Comparison of ENCODE assay signal across 8 cellular contexts in genomic region chr22:42688241-42688913, GRCh38. TPM values are rescaled to one million over a fixed set of nuclear protein-coding genes. Genes with fewer than 3 reads are reported as not detected.
DNase-seq lines count a peak whose midpoint lies in the region; FAIRE-seq and TF ChIP-seq lines count a peak whose summit lies in the region.

No MANE protein-coding gene starts in this region.

- no peak overlapping the region for H3K27ac Mint-ChIP-seq in endothelial cell (ENCODE audit: unreplicated experiment)

- intact Hi-C loops in vagina (cut with DNase I) = no loop called here

- TF ChIP-seq CTCF in endothelial cell (IDR thresholded peaks at IDR 0.05; ENCODE audit: unreplicated experiment) (no peak), vagina (IDR thresholded peaks at IDR 0.05) (no peak)

- H3K27me3 Mint-ChIP-seq in endothelial cell (ENCODE audit: unreplicated experiment) = peaks cover 8% of the 10 kb centered on the region

- peaks cover 93% of the 10 kb centered on the region for H3K4me1 ChIP-seq in vagina

- no peaks in the 10 kb centered on the region for H3K27me3 ChIP-seq in vagina

- peak; percentile 36 for DNase-seq in H54 (ENCODE audit: insufficient read length, low spot score)
- DNase-seq in NCI-H748 treated with DMSO at 0.1 percent for 48 hours (lab: John Stamatoyannopoulos, UW) = peak; percentile 16
- peak; percentile 49 for DNase-seq in endothelial cell (ENCODE audit: low spot score)
- peak; percentile 95 for DNase-seq in mesenteric fat pad (ENCODE audit: low spot score)
- DNase-seq in vagina (ENCODE audit: extremely low spot score in 2 of 2) = peak in 1 of 2 donors; percentile 99
- no peak for DNase-seq in NK-92 (lab: John Stamatoyannopoulos, UW; ENCODE audit: unreplicated experiment)
- DNase-seq in NK-92 treated with Interleukin-12 subunit alpha and Interleukin-12 subunit beta, amount 100 ng/mL, for 24 hours (lab: John Stamatoyannopoulos, UW) = no peak
- no peak for DNase-seq in activated CD4-positive, alpha-beta T cell treated with anti-CD3 and anti-CD28 coated beads, Interleukin-2, amount 50 U/mL, for 4 hours

- H3K27ac ChIP-seq in vagina = peak overlapping the region; percentile 81

- H3K4me1 Mint-ChIP-seq in endothelial cell (ENCODE audit: unreplicated experiment) = peaks cover 7% of the 10 kb centered on the region

- H3K36me3 Mint-ChIP-seq in endothelial cell (ENCODE audit: low read depth, unreplicated experiment) = no peaks in the 10 kb centered on the region

- H3K9me3 Mint-ChIP-seq in endothelial cell (ENCODE audit: unreplicated experiment) = no peaks in the 10 kb centered on the region

- peak; percentile 74 for FAIRE-seq in H54 (lab: Jason Lieb, UNC)

- no peak overlapping the region for H3K4me3 Mint-ChIP-seq in endothelial cell (ENCODE audit: unreplicated experiment)

- no peaks in the 10 kb centered on the region for H3K9me3 ChIP-seq in vagina

- peak overlapping the region in 1 of 2 donors; percentile 29 for H3K4me3 ChIP-seq in vagina

- H3K36me3 ChIP-seq in vagina = no peaks in the 10 kb centered on the region

- TF ChIP-seq POLR2A in H54 (IDR thresholded peaks at IDR 0.05; ENCODE audit: low read depth, low read length) (no peak), vagina (IDR thresholded peaks at IDR 0.05) (peak in 1 of 2 donors; percentile 54)

RNA-seq across cellular contexts. Expression of gene A4GALT, which starts 32.3 kb away (rescaled TPM):
- total RNA-seq in endothelial cell (ENCODE audit: unreplicated experiment) = 5.3 TPM
- total RNA-seq in mesenteric fat pad = 42.1 TPM
- total RNA-seq in vagina = 35.6 TPM

RNA-seq across cellular contexts. Expression of gene CYB5R3, which starts 39.2 kb away (rescaled TPM):
- total RNA-seq in endothelial cell (ENCODE audit: unreplicated experiment) = 125 TPM
- total RNA-seq in mesenteric fat pad = 490 TPM
- 174 TPM for total RNA-seq in vagina

RNA-seq across cellular contexts. Expression of gene ATP5MGL, which starts 48.0 kb away (rescaled TPM):
- total RNA-seq in endothelial cell (ENCODE audit: unreplicated experiment) = 0.82 TPM
- 3.2 TPM for total RNA-seq in mesenteric fat pad
- not detected for total RNA-seq in vagina

Comparison
In these comparisons a context has a peak if more than half of its experiments do, and no peak if none do; other contexts are left out.
1. DNase-seq: peak in H54 (single experiment), NCI-H748 treated with DMSO at 0.1 percent for 48 hours (single experiment), endothelial cell (single experiment) and mesenteric fat pad (single experiment); none in NK-92 (single experiment), NK-92 treated with Interleukin-12 subunit alpha and Interleukin-12 subunit beta, amount 100 ng/mL, for 24 hours (single experiment) and activated CD4-positive, alpha-beta T cell treated with anti-CD3 and anti-CD28 coated beads, Interleukin-2, amount 50 U/mL, for 4 hours (0 of 2).